Comparison of ENCODE assay signal across 14 cellular contexts in the genomic region with DNA sequence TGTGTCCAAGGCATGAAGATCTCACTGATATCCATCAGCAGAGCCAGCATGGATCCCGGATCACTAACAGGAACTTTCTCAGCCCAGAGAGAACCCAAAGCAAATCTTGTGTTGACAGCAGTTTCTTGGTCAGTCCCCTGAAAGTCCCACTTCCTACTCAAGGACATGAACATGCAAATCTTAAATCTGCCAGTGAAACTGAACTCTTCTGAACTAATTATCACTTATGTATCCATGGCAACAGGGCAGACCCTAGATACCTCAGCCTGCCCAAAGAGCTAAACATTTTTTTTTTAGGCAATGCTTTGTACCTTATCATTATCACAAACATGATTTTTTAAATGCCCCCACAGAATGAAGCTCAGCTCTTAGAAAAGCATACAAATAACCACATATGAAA.
A peak's percentile ranks its signal among the peaks of the same experiment; 100 is the strongest.
DNase-seq lines count a peak whose midpoint lies in the region; ATAC-seq, FAIRE-seq and TF ChIP-seq lines count a peak whose summit lies in the region.
"Had no signal": no experiment of that assay in that cellular context is flagged by ENCODE, and none has a peak within 500 bp of the region (broad histone marks: within the 10 kb centered on the region; RNA-seq: fewer than 3 reads in every experiment).

No MANE protein-coding gene starts in this region.

- no peaks in the 10 kb centered on the region for H3K4me1 Mint-ChIP-seq in stimulated activated naive CD8-positive, alpha-beta T cell treated with anti-CD3 and anti-CD28 coated beads, Interleukin-15, amount 100 ng/mL, for 72 hours

- H3K4me3 ChIP-seq in SJCRH30 = no peak overlapping the region

- H3K36me3 ChIP-seq in SJCRH30 = no peaks in the 10 kb centered on the region
- H3K36me3 ChIP-seq: BE2C had no signal

- H3K27ac Mint-ChIP-seq in stimulated activated naive CD8-positive, alpha-beta T cell treated with anti-CD3 and anti-CD28 coated beads, Interleukin-15, amount 100 ng/mL, for 72 hours = no peak overlapping the region
- H3K27ac Mint-ChIP-seq: brain had no signal

- no peak for TF ChIP-seq CTCF in GM20000 (IDR thresholded peaks at IDR 0.05; ENCODE audit: extremely low read depth, missing control alignments)

- no peaks in the 10 kb centered on the region for H3K9me3 Mint-ChIP-seq in stimulated activated naive CD8-positive, alpha-beta T cell treated with anti-CD3 and anti-CD28 coated beads, Interleukin-15, amount 100 ng/mL, for 72 hours

- H3K9me3 ChIP-seq in SJCRH30 (replicated peaks) = no peaks in the 10 kb centered on the region
- H3K9me3 ChIP-seq: BE2C had no signal

- no peak for FAIRE-seq in frontal cortex (lab: Jason Lieb, UNC)

- intact Hi-C loops in Right ventricle myocardium superior (cut with DNase I) = no loop called here

- peaks cover 11% of the 10 kb centered on the region for H3K27me3 Mint-ChIP-seq in stimulated activated naive CD8-positive, alpha-beta T cell treated with anti-CD3 and anti-CD28 coated beads, Interleukin-15, amount 100 ng/mL, for 72 hours

- no peak overlapping the region for H3K27ac ChIP-seq in SJCRH30
- H3K27ac ChIP-seq: epithelial cell of prostate had no signal

- peak; percentile 50 for DNase-seq in GM20000 (ENCODE audit: low spot score)
- no peak for DNase-seq in frontal cortex (ENCODE audit: low spot score in 2 of 2)
- DNase-seq in Right ventricle myocardium superior = no peak
- no peak for DNase-seq in stimulated activated naive CD8-positive, alpha-beta T cell treated with anti-CD3 and anti-CD28 coated beads, Interleukin-15, amount 100 ng/mL, for 72 hours
- DNase-seq in SJCRH30 = no peak
- DNase-seq: GDM1, NCI-H345 had no signal

- H3K4me1 ChIP-seq in SJCRH30 = no peaks in the 10 kb centered on the region

- no peaks in the 10 kb centered on the region for H3K27me3 ChIP-seq in SJCRH30
- H3K27me3 ChIP-seq: BE2C had no signal

- peak; percentile 97 for ATAC-seq in GM18519 (IDR thresholded peaks at IDR 0.05; ENCODE audit: low FRiP score, unreplicated experiment)
- peak; percentile 98 for ATAC-seq in HG02885 (IDR thresholded peaks at IDR 0.05; ENCODE audit: poor library complexity, unreplicated experiment)
- ATAC-seq in HG03520 (IDR thresholded peaks at IDR 0.05; ENCODE audit: unreplicated experiment) = peak; percentile 99
- ATAC-seq in Right ventricle myocardium superior (ENCODE audit: poor library complexity) = no peak
- ATAC-seq in stimulated activated naive CD8-positive, alpha-beta T cell treated with anti-CD3 and anti-CD28 coated beads, Interleukin-15, amount 100 ng/mL, for 72 hours = no peak
- ATAC-seq: HCT116 had no signal

- H3K4me3 Mint-ChIP-seq in stimulated activated naive CD8-positive, alpha-beta T cell treated with anti-CD3 and anti-CD28 coated beads, Interleukin-15, amount 100 ng/mL, for 72 hours = no peak overlapping the region
- H3K4me3 Mint-ChIP-seq: brain had no signal

Comparison
In these comparisons a context has a peak if more than half of its experiments do, and no peak if none do; other contexts are left out.
1. ATAC-seq: peak in GM18519 (single experiment), HG02885 (single experiment) and HG03520 (single experiment); none in Right ventricle myocardium superior (single experiment) and stimulated activated naive CD8-positive, alpha-beta T cell treated with anti-CD3 and anti-CD28 coated beads, Interleukin-15, amount 100 ng/mL, for 72 hours (single experiment).